ENCODE assay signal across 7 cellular contexts in genomic region chr9:122912964-122913673, GRCh38. TPM values are rescaled to one million over a fixed set of nuclear protein-coding genes. Genes with fewer than 3 reads are reported as not detected.
DNase-seq lines count a peak whose midpoint lies in the region; ATAC-seq, FAIRE-seq and TF ChIP-seq lines count a peak whose summit lies in the region.

ZBTB6 (minus strand) TSS chr9:122913323; CDS start chr9:122912072, 1,251 bp downstream.

- peak; percentile 96 for FAIRE-seq in GM12878 (lab: Jason Lieb, UNC)

- peaks cover 21% of the 10 kb centered on the region for H3K36me3 Mint-ChIP-seq in T-helper 2 cell treated with Interferon-gamma antibody and Interleukin-4, amounts not matched to agents 5 μg/mL and 100 μg/mL, for 36 hours (ENCODE audit: low read depth)

- RAD21 ChIA-PET in GM12878 (lab: Charles Lee; ENCODE audit: unreplicated experiment) = interaction anchor here (0.5 to 2.7 kb wide), 15 partner anchors 10 to 1354 kb away, joined by 3 to 22 read pairs (median 4); partner anchors contain the start of genes PDCL, RABGAP1 and ZBTB26

- H3K9ac ChIP-seq in GM12878 (ENCODE audit: control insufficient read depth, insufficient read depth, low read length) = peak within 1 kb of the TSS; percentile 73

- DNase-seq in NCI-H187 treated with DMSO at 0.1 percent for 48 hours (lab: John Stamatoyannopoulos, UW) = peak; percentile 5
- DNase-seq in T-helper 2 cell treated with Interferon-gamma antibody and Interleukin-4, amounts not matched to agents 5 μg/mL and 100 μg/mL, for 36 hours (ENCODE audit: low spot score) = peak; percentile 60
- DNase-seq in GM12878 (ENCODE audit: low read depth, low spot score) = peak; percentile 84
- DNase-seq in iPS DF 19.7 (ENCODE audit: low read depth, low spot score) = peak; percentile 74
- DNase-seq in sciatic nerve (ENCODE audit: low spot score) = peak; percentile 70

- no peaks in the 10 kb centered on the region for H3K27me3 ChIP-seq in GM12878 (replicated peaks in 1 of 2; ENCODE audit: control insufficient read depth in 2 of 2, insufficient read depth in 2 of 2, low read length in 1 of 2)

- H3K9me3 ChIP-seq in GM12878 (replicated peaks; ENCODE audit: control insufficient read depth, insufficient read depth, low read length) = no peaks in the 10 kb centered on the region

- no TSS peak for BruUV-seq in GM12878 (replicated peaks; lab: Mats Ljungman, UMichigan)

- peak within 1 kb of the TSS; percentile 72 for H2AFZ ChIP-seq in GM12878 (ENCODE audit: control insufficient read depth, low read depth, low read length)

- CTCF ChIA-PET in GM12878 (lab: Yijun Ruan, JAX) = interaction anchor here (0.7 to 2.0 kb wide), 17 partner anchors 11 to 472 kb away, joined by 3 to 17 read pairs (median 4); partner anchors contain the start of genes RABGAP1 and ZBTB26

- SMC1A ChIA-PET in GM12878 (lab: Charles Lee; ENCODE audit: uncharacterized antibody, unreplicated experiment) = interaction anchor here (0.6 to 3.5 kb wide), 11 partner anchors 10 to 163 kb away, joined by 3 to 25 read pairs (median 7); partner anchors contain the start of genes RABGAP1, RC3H2 and ZBTB26

- intact Hi-C loops in GM12878 (cut with micrococcal nuclease; ENCODE audit: unreplicated experiment) = loop anchor here (1.0 to 5.0 kb wide), 3 partner anchors 8 to 79 kb away; partner anchors contain the start of genes RC3H2 and ZBTB26
- intact Hi-C loops in sciatic nerve (cut with DNase I) = no loop called here

- H3K4me2 ChIP-seq in GM12878 (ENCODE audit: control insufficient read depth, insufficient read depth) = peak within 1 kb of the TSS; percentile 91

- peak within 1 kb of the TSS; percentile 97 for H3K27ac Mint-ChIP-seq in T-helper 2 cell treated with Interferon-gamma antibody and Interleukin-4, amounts not matched to agents 5 μg/mL and 100 μg/mL, for 36 hours

- peak; percentile 44; the same call in 1 of the 2 replicates for TF ChIP-seq RAD21 in GM12878 (IDR thresholded peaks at IDR 0.05; ENCODE audit: insufficient read depth, low read depth, low read length)

- WGBS in GM12878 (ENCODE audit: insufficient coverage, insufficient replicate concordance, low lambda C conversion rate, missing lambda C conversion rate) = 1% methylated on average over 33 of the region's 35 CpGs

- no peaks in the 10 kb centered on the region for H4K20me1 ChIP-seq in GM12878 (ENCODE audit: control insufficient read depth, insufficient read depth)

- no peak for TF ChIP-seq EP300 in GM12878 (IDR thresholded peaks at IDR 0.05; ENCODE audit: borderline replicate concordance in 1 of 2, control insufficient read depth in 1 of 2, low read depth in 2 of 2, low read length in 2 of 2)

- peaks cover 4% of the 10 kb centered on the region; the same call in 1 of the 2 replicates for H3K4me1 ChIP-seq in GM12878 (ENCODE audit: control insufficient read depth, insufficient read depth, low read length)

- ATAC-seq in GM18508 (IDR thresholded peaks at IDR 0.05; ENCODE audit: insufficient read depth, unreplicated experiment) = peak; percentile 89
- peak; percentile 92 for ATAC-seq in HG02970 (IDR thresholded peaks at IDR 0.05; ENCODE audit: low FRiP score, unreplicated experiment)
- peak; percentile 98 for ATAC-seq in GM12878
- peak; percentile 99 for ATAC-seq in sciatic nerve

- in situ Hi-C loops in GM12878 (cut with MboI) = loop anchor here (25.0 kb wide), 1 partner anchor 1949 kb away; the partner anchor contains the start of genes ARPC5L, RPL35 and WDR38

- H3K4me1 Mint-ChIP-seq in T-helper 2 cell treated with Interferon-gamma antibody and Interleukin-4, amounts not matched to agents 5 μg/mL and 100 μg/mL, for 36 hours (ENCODE audit: low read depth) = peaks cover 30% of the 10 kb centered on the region

- peaks cover 0 to 10% of the 10 kb centered on the region in 2 experiments; a peak in 3 of 4 replicates for H3K36me3 ChIP-seq in GM12878 (ENCODE audit: control insufficient read depth in 2 of 2, insufficient read depth in 2 of 2, low read length in 1 of 2)

- H3K79me2 ChIP-seq in GM12878 (ENCODE audit: control insufficient read depth, insufficient read depth, low read length) = peaks cover 21% of the 10 kb centered on the region

- TF ChIP-seq POLR2A in GM12878 (IDR thresholded peaks at IDR 0.05; ENCODE audit: low read depth, low read length) = peak; percentile 92

- peak within 1 kb of the TSS; percentile 87 for H3K27ac ChIP-seq in GM12878 (ENCODE audit: control insufficient read depth, insufficient read depth)

- peak within 1 kb of the TSS; percentile 78 for H3K4me3 ChIP-seq in GM12878

- H3K27me3 Mint-ChIP-seq in T-helper 2 cell treated with Interferon-gamma antibody and Interleukin-4, amounts not matched to agents 5 μg/mL and 100 μg/mL, for 36 hours (ENCODE audit: low read depth) = no peaks in the 10 kb centered on the region

- no peaks in the 10 kb centered on the region for H3K9me3 Mint-ChIP-seq in T-helper 2 cell treated with Interferon-gamma antibody and Interleukin-4, amounts not matched to agents 5 μg/mL and 100 μg/mL, for 36 hours

- peak within 1 kb of the TSS; percentile 95 for H3K4me3 Mint-ChIP-seq in T-helper 2 cell treated with Interferon-gamma antibody and Interleukin-4, amounts not matched to agents 5 μg/mL and 100 μg/mL, for 36 hours

- no peak for TF ChIP-seq CTCF in GM12878 (IDR thresholded peaks at IDR 0.05 in 2 of 3, conservative IDR thresholded peaks at IDR 0.05 in 1 of 3; ENCODE audit: control insufficient read depth in 2 of 3, extremely low read depth in 1 of 3, insufficient read depth in 1 of 3, low read depth in 3 of 3, low read length in 3 of 3)

- POLR2A ChIA-PET in GM12878 (lab: Charles Lee) = interaction anchor here (0.6 to 3.3 kb wide), 13 partner anchors 10 to 648 kb away, joined by 3 to 45 read pairs (median 6); partner anchors contain the start of genes MRRF, RABGAP1, RBM18 and RC3H2

TF ChIP-seq in GM12878, 131 proteins besides CTCF, POLR2A, EP300 and RAD21 (continues in another document):
- TF ChIP-seq ZNF384 (IDR thresholded peaks at IDR 0.05; ENCODE audit: borderline replicate concordance, low read depth, low read length) (no peak), HCFC1 (IDR thresholded peaks at IDR 0.05; ENCODE audit: low read length) (peak; percentile 63), ZNF24 (IDR thresholded peaks at IDR 0.05) (peak; percentile 39; the same call in 1 of the 2 replicates), SUPT20H (IDR thresholded peaks at IDR 0.05; ENCODE audit: borderline replicate concordance, control insufficient read depth, low read depth, low read length) (no peak), CHD1 (IDR thresholded peaks at IDR 0.05; ENCODE audit: low read depth, low read length) (0 out of 2 replicates have a peak, but pooled peaks have one; percentile 9), SMAD5 (IDR thresholded peaks at IDR 0.05; ENCODE audit: low read depth) (peak; percentile 87; the same call in 1 of the 2 replicates), MEF2A (IDR thresholded peaks at IDR 0.05; ENCODE audit: insufficient read depth, low read depth, low read length) (0 out of 2 replicates have a peak, but pooled peaks have one; percentile 6), NR2C2 (IDR thresholded peaks at IDR 0.05; ENCODE audit: borderline replicate concordance, control insufficient read depth, insufficient read length, low read depth) (peak; percentile 75), RELB (IDR thresholded peaks at IDR 0.05; ENCODE audit: low read depth) (peak; percentile 94), POU2F2 (IDR thresholded peaks at IDR 0.05; ENCODE audit: borderline replicate concordance, low read depth, low read length) (peak; percentile 9; the same call in 1 of the 3 replicates), TAF1 (IDR thresholded peaks at IDR 0.05; ENCODE audit: borderline replicate concordance, low read depth, low read length) (peak; percentile 82), RB1 (IDR thresholded peaks at IDR 0.05; ENCODE audit: borderline replicate concordance) (0 out of 2 replicates have a peak, but pooled peaks have one; percentile 66), IRF4 (IDR thresholded peaks at IDR 0.05; ENCODE audit: low read depth, low read length) (peak; percentile 74)

RNA-seq across cellular contexts. Expression of gene ZBTB6, which starts in this region (rescaled TPM):
- 16.5 and 17.2 TPM in 2 replicates for total RNA-seq in GM12878 (2013; cell fraction: nucleolus; rRNA removed)
- total RNA-seq in GM12878 (2014; rRNA removed) = 9.5 and 11.2 TPM in 2 replicates
- 9.9 and 10.4 TPM in 2 replicates for total RNA-seq in GM12878 (2014; rRNA removed; fragmentation: Illumina TruSeq; extraction: Trizol)
- 7.3 and 7.9 TPM in 2 replicates for total RNA-seq in GM12878 (2021)
- polyA plus RNA-seq in GM12878 (2011; ENCODE audit: low read depth) = 1.7 TPM
- polyA plus RNA-seq in GM12878 (2011; rRNA removed) = 11.5 and 16.8 TPM in 2 replicates
- polyA plus RNA-seq in GM12878 (2011; cell fraction: cytosol; rRNA removed) = 3.4 and 3.8 TPM in 2 replicates
- polyA plus RNA-seq in GM12878 (2011; cell fraction: nucleus; rRNA removed) = 3.4 and 3.7 TPM in 2 replicates
- 3.2 and 5.1 TPM in 2 replicates for polyA plus RNA-seq in GM12878 (2012)
- polyA plus RNA-seq in GM12878 (2014; fragmentation: Illumina TruSeq; extraction: Trizol) = 9.5 and 13.3 TPM in 2 replicates
- 1 to 10 TPM; 1.7 to 3.0 TPM for polyA plus RNA-seq in GM12878 (2014; fragmentation: Nextera tagmentation; extraction: Ambion mirVana)
- 4.0 and 5.1 TPM in 2 replicates for polyA plus RNA-seq in GM12878 (2014; rRNA removed)
- 1 to 10 TPM; 6.4 to 6.8 TPM for polyA plus RNA-seq in GM12878 (2016; fragmentation: Nextera tagmentation; extraction: Ambion mirVana)
- 9.7 and 13.4 TPM in 2 replicates for polyA minus RNA-seq in GM12878 (2011; rRNA and poly(A)+ RNA removed)
- polyA minus RNA-seq in GM12878 (2011; cell fraction: cytosol; rRNA and poly(A)+ RNA removed) = 2.9 and 4.5 TPM in 2 replicates
- polyA minus RNA-seq in GM12878 (2011; cell fraction: nucleus; rRNA and poly(A)+ RNA removed) = 8.8 and 10.6 TPM in 2 replicates
- 9.5 TPM for total RNA-seq in sciatic nerve

Comparison
In these comparisons a context has a peak if more than half of its experiments do, and no peak if none do; other contexts are left out.
1. Peak in every context shown above with its lines: DNase-seq, ATAC-seq, H3K4me3 ChIP-seq and H3K27ac ChIP-seq.
2. DNase-seq: peak in every context shown above with its lines; median percentile 84 in GM12878; 74 in iPS DF 19.7; 70 in sciatic nerve; 60 in T-helper 2 cell treated with Interferon-gamma antibody and Interleukin-4, amounts not matched to agents 5 μg/mL and 100 μg/mL, for 36 hours; 5 in NCI-H187 treated with DMSO at 0.1 percent for 48 hours.